Comparison of ENCODE assay signal across 2 cellular contexts in the genomic region with DNA sequence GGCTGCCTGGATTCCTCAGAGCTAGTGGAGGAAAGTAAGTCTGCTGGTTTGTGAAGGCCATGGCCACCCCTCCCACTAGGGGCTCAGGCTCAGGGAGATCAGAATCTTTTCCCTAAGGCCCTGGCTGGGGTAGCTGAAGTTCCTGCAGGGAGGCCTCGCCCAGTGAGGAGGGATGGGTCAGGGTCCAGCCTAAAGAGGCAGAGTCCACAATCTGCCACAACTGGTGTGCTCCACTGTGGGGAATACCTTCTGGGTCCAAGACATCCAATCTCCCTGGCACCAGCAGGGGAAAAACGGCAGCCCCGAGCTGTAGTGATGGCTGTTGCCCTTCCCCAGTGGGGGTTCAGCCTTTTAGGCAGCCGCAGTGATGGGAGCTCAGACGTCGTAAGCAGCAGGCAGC.
TF ChIP-seq lines count a peak whose summit lies in the region.

No MANE protein-coding gene starts in this region.

TF ChIP-seq in WTC11, 78 proteins besides CTCF, POLR2A, EP300 and RAD21:
- TF ChIP-seq, protein P1, sequence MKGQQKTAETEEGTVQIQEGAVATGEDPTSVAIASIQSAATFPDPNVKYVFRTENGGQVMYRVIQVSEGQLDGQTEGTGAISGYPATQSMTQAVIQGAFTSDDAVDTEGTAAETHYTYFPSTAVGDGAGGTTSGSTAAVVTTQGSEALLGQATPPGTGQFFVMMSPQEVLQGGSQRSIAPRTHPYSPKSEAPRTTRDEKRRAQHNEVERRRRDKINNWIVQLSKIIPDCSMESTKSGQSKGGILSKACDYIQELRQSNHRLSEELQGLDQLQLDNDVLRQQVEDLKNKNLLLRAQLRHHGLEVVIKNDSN (CRISPR knock-in tag; IDR thresholded peaks at IDR 0.05): no peak
- TF ChIP-seq OVOL2 (CRISPR knock-in tag; IDR thresholded peaks at IDR 0.05; ENCODE audit: borderline replicate concordance) (no peak), TEAD4 (CRISPR knock-in tag; IDR thresholded peaks at IDR 0.05) (no peak), NFYB (CRISPR knock-in tag; conservative IDR thresholded peaks at IDR 0.05; ENCODE audit: low read depth) (no peak), JAZF1 (CRISPR knock-in tag; IDR thresholded peaks at IDR 0.05) (no peak)
- TF ChIP-seq, protein P2, sequence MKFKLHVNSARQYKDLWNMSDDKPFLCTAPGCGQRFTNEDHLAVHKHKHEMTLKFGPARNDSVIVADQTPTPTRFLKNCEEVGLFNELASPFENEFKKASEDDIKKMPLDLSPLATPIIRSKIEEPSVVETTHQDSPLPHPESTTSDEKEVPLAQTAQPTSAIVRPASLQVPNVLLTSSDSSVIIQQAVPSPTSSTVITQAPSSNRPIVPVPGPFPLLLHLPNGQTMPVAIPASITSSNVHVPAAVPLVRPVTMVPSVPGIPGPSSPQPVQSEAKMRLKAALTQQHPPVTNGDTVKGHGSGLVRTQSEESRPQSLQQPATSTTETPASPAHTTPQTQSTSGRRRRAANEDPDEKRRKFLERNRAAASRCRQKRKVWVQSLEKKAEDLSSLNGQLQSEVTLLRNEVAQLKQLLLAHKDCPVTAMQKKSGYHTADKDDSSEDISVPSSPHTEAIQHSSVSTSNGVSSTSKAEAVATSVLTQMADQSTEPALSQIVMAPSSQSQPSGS (CRISPR knock-in tag; IDR thresholded peaks at IDR 0.05; ENCODE audit: borderline replicate concordance, low read depth): no peak
- TF ChIP-seq, protein P3, sequence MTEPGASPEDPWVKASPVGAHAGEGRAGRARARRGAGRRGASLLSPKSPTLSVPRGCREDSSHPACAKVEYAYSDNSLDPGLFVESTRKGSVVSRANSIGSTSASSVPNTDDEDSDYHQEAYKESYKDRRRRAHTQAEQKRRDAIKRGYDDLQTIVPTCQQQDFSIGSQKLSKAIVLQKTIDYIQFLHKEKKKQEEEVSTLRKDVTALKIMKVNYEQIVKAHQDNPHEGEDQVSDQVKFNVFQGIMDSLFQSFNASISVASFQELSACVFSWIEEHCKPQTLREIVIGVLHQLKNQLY (CRISPR knock-in tag; IDR thresholded peaks at IDR 0.05): no peak
- TF ChIP-seq, protein P4, sequence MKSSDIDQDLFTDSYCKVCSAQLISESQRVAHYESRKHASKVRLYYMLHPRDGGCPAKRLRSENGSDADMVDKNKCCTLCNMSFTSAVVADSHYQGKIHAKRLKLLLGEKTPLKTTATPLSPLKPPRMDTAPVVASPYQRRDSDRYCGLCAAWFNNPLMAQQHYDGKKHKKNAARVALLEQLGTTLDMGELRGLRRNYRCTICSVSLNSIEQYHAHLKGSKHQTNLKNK (CRISPR knock-in tag; IDR thresholded peaks at IDR 0.05): no peak
- TF ChIP-seq, protein P5, sequence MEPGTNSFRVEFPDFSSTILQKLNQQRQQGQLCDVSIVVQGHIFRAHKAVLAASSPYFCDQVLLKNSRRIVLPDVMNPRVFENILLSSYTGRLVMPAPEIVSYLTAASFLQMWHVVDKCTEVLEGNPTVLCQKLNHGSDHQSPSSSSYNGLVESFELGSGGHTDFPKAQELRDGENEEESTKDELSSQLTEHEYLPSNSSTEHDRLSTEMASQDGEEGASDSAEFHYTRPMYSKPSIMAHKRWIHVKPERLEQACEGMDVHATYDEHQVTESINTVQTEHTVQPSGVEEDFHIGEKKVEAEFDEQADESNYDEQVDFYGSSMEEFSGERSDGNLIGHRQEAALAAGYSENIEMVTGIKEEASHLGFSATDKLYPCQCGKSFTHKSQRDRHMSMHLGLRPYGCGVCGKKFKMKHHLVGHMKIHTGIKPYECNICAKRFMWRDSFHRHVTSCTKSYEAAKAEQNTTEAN (CRISPR knock-in tag; IDR thresholded peaks at IDR 0.05): no peak
TF ChIP-seq in WTC11: peak in this region for 0.

TF ChIP-seq in H1, 55 proteins besides CTCF, POLR2A, EP300 and RAD21:
- no peak for TF ChIP-seq SRF (IDR thresholded peaks at IDR 0.05; ENCODE audit: low read depth, low read length)
- TF ChIP-seq ASH2L (IDR thresholded peaks at IDR 0.05; ENCODE audit: low read length): no peak
- TF ChIP-seq KDM5A (IDR thresholded peaks at IDR 0.05; ENCODE audit: low read length): no peak
- no peak for TF ChIP-seq ZNF274 (IDR thresholded peaks at IDR 0.05; ENCODE audit: borderline replicate concordance, extremely low read depth, low read length)
- TF ChIP-seq JUND (IDR thresholded peaks at IDR 0.05; ENCODE audit: low read length): no peak
- TF ChIP-seq SIX5 (IDR thresholded peaks at IDR 0.05; ENCODE audit: low read depth, low read length): no peak
- no peak for TF ChIP-seq GABPA (IDR thresholded peaks at IDR 0.05; ENCODE audit: borderline replicate concordance, insufficient read depth, low read length)
- no peak for TF ChIP-seq TEAD4 (IDR thresholded peaks at IDR 0.05; ENCODE audit: low read depth, low read length)
- no peak for TF ChIP-seq EGR1 (IDR thresholded peaks at IDR 0.05; ENCODE audit: borderline replicate concordance, low read depth, low read length)
- TF ChIP-seq HDAC6 (IDR thresholded peaks at IDR 0.05; ENCODE audit: low read depth, low read length): no peak
- no peak for TF ChIP-seq EZH2 (IDR thresholded peaks at IDR 0.05; ENCODE audit: low read depth, low read length, severe bottlenecking)
- TF ChIP-seq SP2 (IDR thresholded peaks at IDR 0.05; ENCODE audit: low read length): no peak
- no peak for TF ChIP-seq POLR2AphosphoS5 (IDR thresholded peaks at IDR 0.05; ENCODE audit: low read depth, low read length)
- TF ChIP-seq FOSL1 (IDR thresholded peaks at IDR 0.05; ENCODE audit: insufficient read depth, low read depth, low read length): no peak
- TF ChIP-seq GTF2F1 (IDR thresholded peaks at IDR 0.05; ENCODE audit: borderline replicate concordance, low read depth, low read length): no peak
- no peak for TF ChIP-seq CHD1 (IDR thresholded peaks at IDR 0.05; ENCODE audit: low read depth, low read length)
- TF ChIP-seq, protein P6, sequence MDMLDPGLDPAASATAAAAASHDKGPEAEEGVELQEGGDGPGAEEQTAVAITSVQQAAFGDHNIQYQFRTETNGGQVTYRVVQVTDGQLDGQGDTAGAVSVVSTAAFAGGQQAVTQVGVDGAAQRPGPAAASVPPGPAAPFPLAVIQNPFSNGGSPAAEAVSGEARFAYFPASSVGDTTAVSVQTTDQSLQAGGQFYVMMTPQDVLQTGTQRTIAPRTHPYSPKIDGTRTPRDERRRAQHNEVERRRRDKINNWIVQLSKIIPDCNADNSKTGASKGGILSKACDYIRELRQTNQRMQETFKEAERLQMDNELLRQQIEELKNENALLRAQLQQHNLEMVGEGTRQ (IDR thresholded peaks at IDR 0.05; ENCODE audit: low read length): no peak
TF ChIP-seq in H1: peak in this region for 0.
